Comparison of ENCODE assay signal across 8 cellular contexts in genomic region chr9:116156621-116157314, GRCh38. TPM values are rescaled to one million over a fixed set of nuclear protein-coding genes. Genes with fewer than 3 reads are reported as not detected.
A peak's percentile ranks its signal among the peaks of the same experiment; 100 is the strongest.
DNase-seq lines count a peak whose midpoint lies in the region; ATAC-seq, FAIRE-seq and TF ChIP-seq lines count a peak whose summit lies in the region.

No MANE protein-coding gene starts in this region.

- H3K79me2 ChIP-seq in smooth muscle cell (ENCODE audit: low read depth), result peaks cover 65% of the 10 kb centered on the region

- H3K4me2 ChIP-seq in smooth muscle cell, result peak overlapping the region; percentile 99

- POLR2A ChIA-PET in A673 (lab: Charles Lee; ENCODE audit: low non-redundant PET), result no interaction called here

- H3K4me3 ChIP-seq in A673 (ENCODE audit: low read depth, low read length, poor library complexity, severe bottlenecking), result peak overlapping the region; percentile 81
- peak overlapping the region in 1 of 2 donors; percentile 86 for H3K4me3 ChIP-seq in ascending aorta
- H3K4me3 ChIP-seq in iPS DF 6.9 (ENCODE audit: low read length), result peak overlapping the region; percentile 2; the same call in 1 of the 2 replicates
- peak overlapping the region; percentile 78 for H3K4me3 ChIP-seq in smooth muscle cell

- FAIRE-seq in D721Med (lab: Jason Lieb, UNC), result no peak

- peaks cover 17% of the 10 kb centered on the region for H3F3A ChIP-seq in smooth muscle cell (ENCODE audit: low read depth)

- H4K20me1 ChIP-seq in smooth muscle cell (ENCODE audit: low read depth), result peaks cover 20% of the 10 kb centered on the region

- H3K9me3 ChIP-seq in A673 (ENCODE audit: low read depth, low read length, poor library complexity, severe bottlenecking) (no peaks in the 10 kb centered on the region), ascending aorta (no peaks in the 10 kb centered on the region), iPS DF 6.9 (ENCODE audit: control insufficient read depth, insufficient read depth, low read length) (no peaks in the 10 kb centered on the region), smooth muscle cell (replicated peaks; ENCODE audit: low read depth) (no peaks in the 10 kb centered on the region)

- DNase-seq in A673 (ENCODE audit: low spot score) (peak; percentile 92), NCI-H1092 (lab: John Stamatoyannopoulos, UW) (peak; percentile 35), ascending aorta (ENCODE audit: low spot score in 2 of 2) (peak; percentile 62 to 90), iPS DF 6.9 (ENCODE audit: low read depth, low spot score) (no peak), smooth muscle cell (lab: John Stamatoyannopoulos, UW; ENCODE audit: unreplicated experiment) (peak; percentile 23), D721Med (ENCODE audit: insufficient read length, low spot score) (no peak)

- CTCF ChIA-PET in A673 (lab: Charles Lee), result no interaction called here

- no peak for ATAC-seq in GM19351 (IDR thresholded peaks at IDR 0.05; ENCODE audit: unreplicated experiment)
- no peak for ATAC-seq in GM18505 (IDR thresholded peaks at IDR 0.05; ENCODE audit: unreplicated experiment)

- intact Hi-C loops in A673 (cut with micrococcal nuclease; ENCODE audit: unreplicated experiment), result loop anchor here (5.0 to 10.0 kb wide), 3 partner anchors 76 to 464 kb away; no protein-coding TSS in a partner anchor
- intact Hi-C loops in ascending aorta (cut with DNase I), result loop anchor here (1.0 to 10.0 kb wide), 5 partner anchors 464 to 1762 kb away; partner anchors contain the start of gene TRIM32

- no TSS peak for BruUV-seq in A673 (replicated peaks; lab: Mats Ljungman, UMichigan)

- TF ChIP-seq CTCF in A673 (conservative IDR thresholded peaks at IDR 0.05; ENCODE audit: low read depth, low read length), result no peak
- TF ChIP-seq CTCF in ascending aorta (IDR thresholded peaks at IDR 0.05), result no peak
- TF ChIP-seq CTCF in smooth muscle cell (IDR thresholded peaks at IDR 0.05; ENCODE audit: borderline replicate concordance, insufficient read depth, poor library complexity, severe bottlenecking), result no peak
- TF ChIP-seq CTCF in D721Med (IDR thresholded peaks at IDR 0.05; ENCODE audit: insufficient read depth, missing control alignments), result no peak

- H3K36me3 ChIP-seq in A673 (ENCODE audit: insufficient read depth, low read length, poor library complexity, severe bottlenecking), result peaks cover 25% of the 10 kb centered on the region
- no peaks in the 10 kb centered on the region for H3K36me3 ChIP-seq in ascending aorta
- no peaks in the 10 kb centered on the region for H3K36me3 ChIP-seq in iPS DF 6.9 (ENCODE audit: control insufficient read depth, insufficient read depth, low read length)
- H3K36me3 ChIP-seq in smooth muscle cell (ENCODE audit: low read depth), result no peaks in the 10 kb centered on the region

- no peaks in the 10 kb centered on the region for H3K27me3 ChIP-seq in A673 (replicated peaks; ENCODE audit: insufficient read depth, low read depth, low read length, poor library complexity)
- no peaks in the 10 kb centered on the region for H3K27me3 ChIP-seq in ascending aorta
- peaks cover 20% of the 10 kb centered on the region for H3K27me3 ChIP-seq in iPS DF 6.9 (ENCODE audit: control insufficient read depth, insufficient read depth, low read length)
- H3K27me3 ChIP-seq in smooth muscle cell (ENCODE audit: low read depth), result no peaks in the 10 kb centered on the region

- H3K4me1 ChIP-seq in A673 (ENCODE audit: insufficient read depth, low read length, poor library complexity, severe bottlenecking) (peaks cover 42% of the 10 kb centered on the region), ascending aorta (peaks cover 0 to 9% of the 10 kb centered on the region in 2 donors), iPS DF 6.9 (ENCODE audit: control insufficient read depth, insufficient read depth, low read length) (no peaks in the 10 kb centered on the region; the same call in 1 of the 2 replicates), smooth muscle cell (ENCODE audit: low read depth) (peaks cover 35% of the 10 kb centered on the region)

- H3K27ac ChIP-seq in A673 (ENCODE audit: low read depth, low read length, poor library complexity, severe bottlenecking), result peak overlapping the region; percentile 92
- peak overlapping the region; percentile 86 to 89 for H3K27ac ChIP-seq in ascending aorta
- no peak overlapping the region for H3K27ac ChIP-seq in iPS DF 6.9 (ENCODE audit: low read length)
- peak overlapping the region; percentile 95 for H3K27ac ChIP-seq in smooth muscle cell (ENCODE audit: low read depth)

- H2AFZ ChIP-seq in smooth muscle cell (ENCODE audit: low read depth), result no peak overlapping the region

- WGBS in iPS DF 6.9 (ENCODE audit: insufficient coverage, insufficient read length), result no CpG with 5 or more reads among the region's 24 CpGs
- 5% methylated on average over 24 of the region's 24 CpGs for whole genome bisulfite sequencing in smooth muscle cell (ENCODE audit: low lambda C conversion rate)

- peak overlapping the region; percentile 91 for H3K9ac ChIP-seq in smooth muscle cell (ENCODE audit: low read depth)

- no peak for TF ChIP-seq POLR2A in GM18505 (IDR thresholded peaks at IDR 0.05; ENCODE audit: borderline replicate concordance, extremely low read depth, insufficient read depth, insufficient read length)

RNA-seq across cellular contexts. Expression of gene PAPPA, which starts 3.2 kb away (rescaled TPM):
- total RNA-seq in A673 (2021) (44.0 and 47.4 TPM in 2 replicates), ascending aorta (6.0 TPM), smooth muscle cell (99.2 and 114 TPM in 2 replicates)
- 27.7 and 31.5 TPM in 2 replicates for polyA plus RNA-seq in smooth muscle cell

Comparison
In these comparisons a context has a peak if more than half of its experiments do, and no peak if none do; other contexts are left out.
1. DNase-seq: peak in A673 (single experiment), NCI-H1092 (single experiment), ascending aorta (2 of 2) and smooth muscle cell (single experiment); none in iPS DF 6.9 (single experiment) and D721Med (single experiment).